In genomic region chr6:166852484-166852975, GRCh38 we compare ENCODE assay signal across 1 cellular context.
TF ChIP-seq lines count a peak whose summit lies in the region.

No MANE protein-coding gene starts in this region.

TF ChIP-seq in GM12878, 131 proteins besides CTCF, POLR2A, EP300 and RAD21:
- TF ChIP-seq IKZF1 (conservative IDR thresholded peaks at IDR 0.05) = no peak
- no peak for TF ChIP-seq TAF1 (IDR thresholded peaks at IDR 0.05; ENCODE audit: borderline replicate concordance, low read depth, low read length)
- TF ChIP-seq HSF1 (IDR thresholded peaks at IDR 0.05; ENCODE audit: low read depth, low read length) = no peak
- TF ChIP-seq IKZF2 (IDR thresholded peaks at IDR 0.05) = no peak
- no peak for TF ChIP-seq BACH1 (IDR thresholded peaks at IDR 0.05; ENCODE audit: borderline replicate concordance)
- no peak for TF ChIP-seq CEBPB (IDR thresholded peaks at IDR 0.05; ENCODE audit: borderline replicate concordance in 1 of 2, low read depth in 2 of 2, low read length in 2 of 2)
- TF ChIP-seq JUNB (IDR thresholded peaks at IDR 0.05) = no peak
- TF ChIP-seq MAX (IDR thresholded peaks at IDR 0.05; ENCODE audit: low read depth, low read length) = no peak
- TF ChIP-seq RELA (IDR thresholded peaks at IDR 0.05; ENCODE audit: borderline replicate concordance, partially characterized antibody) = no peak
- no peak for TF ChIP-seq MYB (IDR thresholded peaks at IDR 0.05; ENCODE audit: borderline replicate concordance, low read depth, low read length)
- TF ChIP-seq MXI1 (IDR thresholded peaks at IDR 0.05; ENCODE audit: low read depth, low read length) = no peak
- TF ChIP-seq POLR2AphosphoS2 (IDR thresholded peaks at IDR 0.05; ENCODE audit: low read depth, low read length) = no peak
- no peak for TF ChIP-seq NFYA (IDR thresholded peaks at IDR 0.05; ENCODE audit: borderline replicate concordance, low read depth, low read length)
- TF ChIP-seq ZNF24 (IDR thresholded peaks at IDR 0.05) = no peak
- no peak for TF ChIP-seq NR2C1 (IDR thresholded peaks at IDR 0.05)
- TF ChIP-seq RBBP5 (conservative IDR thresholded peaks at IDR 0.05) = no peak
- no peak for TF ChIP-seq WRNIP1 (IDR thresholded peaks at IDR 0.05; ENCODE audit: borderline replicate concordance, low read depth, low read length)
- TF ChIP-seq CBX5 (IDR thresholded peaks at IDR 0.05; ENCODE audit: low read depth) = no peak
TF ChIP-seq in GM12878: peak in this region for 0.
